12 cellular contexts compared by ENCODE assay signal in genomic region chr18:57052173-57052572, GRCh38.
DNase-seq lines count a peak whose midpoint lies in the region; ATAC-seq and TF ChIP-seq lines count a peak whose summit lies in the region.
"Had no signal": no experiment of that assay in that cellular context is flagged by ENCODE, and none has a peak within 500 bp of the region (broad histone marks: within the 10 kb centered on the region; RNA-seq: fewer than 3 reads in every experiment).

No MANE protein-coding gene starts in this region.

- no peaks in the 10 kb centered on the region for H3K36me3 ChIP-seq in endodermal cell (ENCODE audit: control insufficient read depth, insufficient read depth, low read length)

- H3K27ac ChIP-seq in endodermal cell (ENCODE audit: low read depth, low read length) = no peak overlapping the region

- TF ChIP-seq CTCF in GM12875 (IDR thresholded peaks at IDR 0.05; ENCODE audit: borderline replicate concordance, insufficient read depth, low read depth, low read length) = peak; percentile 50; the same call in 1 of the 2 replicates
- peak; percentile 18 for TF ChIP-seq CTCF in endodermal cell (conservative IDR thresholded peaks at IDR 0.05)

- peaks cover 30% of the 10 kb centered on the region for H3K36me3 Mint-ChIP-seq in endodermal cell (ENCODE audit: low read depth)
- H3K36me3 Mint-ChIP-seq: CD4-positive, alpha-beta memory T cell had no signal

- peak overlapping the region; percentile 76 for H3K27ac Mint-ChIP-seq in endodermal cell
- H3K27ac Mint-ChIP-seq: activated T-cell treated with anti-CD3 and anti-CD28 coated beads, Interleukin-2, amount 50 U/mL, for 72 hours; CD4-positive, alpha-beta memory T cell had no signal

- no peaks in the 10 kb centered on the region for H3K27me3 Mint-ChIP-seq in endodermal cell (ENCODE audit: insufficient read depth)

- WGBS in endodermal cell (ENCODE audit: insufficient coverage in 1 of 2, insufficient read length in 1 of 2), 2 experiments = 95% methylated on average over 4 of the region's 4 CpGs; no CpG with 5 or more reads in 1 of the 2 experiments

- no peaks in the 10 kb centered on the region for H3K4me1 ChIP-seq in endodermal cell (ENCODE audit: control insufficient read depth, insufficient read depth, low read length)

- DNase-seq in endodermal cell (no peak), amniotic stem cell (lab: John Stamatoyannopoulos, UW) (no peak), SW480 (ENCODE audit: low spot score) (no peak)
- no peak for DNase-seq in stimulated activated CD4-positive, alpha-beta T cell treated with anti-CD3 and anti-CD28 coated beads, Interleukin-15, amount 100 ng/mL, for 24 hours
- DNase-seq: activated T-cell treated with anti-CD3 and anti-CD28 coated beads, Interleukin-2, amount 50 U/mL, for 72 hours; CD4-positive, alpha-beta memory T cell; effector CD8-positive, alpha-beta T cell; kidney glomerular epithelial cell had no signal

- no peak overlapping the region for H3K4me3 ChIP-seq in GM12875 (ENCODE audit: low read depth, low read length)
- no peak overlapping the region for H3K4me3 ChIP-seq in endodermal cell (ENCODE audit: low read length)

- H3K9ac ChIP-seq in endodermal cell (ENCODE audit: extremely low read depth, low read length, poor library complexity, severe bottlenecking) = no peak overlapping the region

- ATAC-seq in GM19043 (IDR thresholded peaks at IDR 0.05; ENCODE audit: low read depth, unreplicated experiment) (peak; percentile 25), HG03354 (IDR thresholded peaks at IDR 0.05; ENCODE audit: poor library complexity, severe bottlenecking, unreplicated experiment) (peak; percentile 45)
- ATAC-seq: activated CD4-positive, CD25-positive, alpha-beta regulatory T cell treated with anti-CD3 and anti-CD28 coated beads, Interleukin-2, amount 50 U/mL, for 24 hours had no signal

- H3K27me3 ChIP-seq in endodermal cell (ENCODE audit: control insufficient read depth, insufficient read depth, low read length, poor library complexity, severe bottlenecking) = no peaks in the 10 kb centered on the region

- H3K4me1 Mint-ChIP-seq in endodermal cell = peaks cover 19% of the 10 kb centered on the region
- H3K4me1 Mint-ChIP-seq: CD4-positive, alpha-beta memory T cell had no signal

- no peak overlapping the region for H3K4me3 Mint-ChIP-seq in endodermal cell
- H3K4me3 Mint-ChIP-seq: activated T-cell treated with anti-CD3 and anti-CD28 coated beads, Interleukin-2, amount 50 U/mL, for 72 hours; CD4-positive, alpha-beta memory T cell had no signal

- H3K9me3 ChIP-seq in endodermal cell (ENCODE audit: control insufficient read depth, low read length) = peaks cover 26% of the 10 kb centered on the region

- peaks cover 34% of the 10 kb centered on the region for H3K9me3 Mint-ChIP-seq in endodermal cell
